Comparison of ENCODE assay signal across 10 cellular contexts in genomic region chr3:191958980-191959671, GRCh38.
DNase-seq lines count a peak whose midpoint lies in the region; ATAC-seq and TF ChIP-seq lines count a peak whose summit lies in the region.
"Had no signal": no experiment of that assay in that cellular context is flagged by ENCODE, and none has a peak within 500 bp of the region (broad histone marks: within the 10 kb centered on the region; RNA-seq: fewer than 3 reads in every experiment).

No MANE protein-coding gene starts in this region.

- no peaks in the 10 kb centered on the region for H3K27me3 Mint-ChIP-seq in endodermal cell (ENCODE audit: insufficient read depth)
- no peaks in the 10 kb centered on the region for H3K27me3 Mint-ChIP-seq in CD8-positive, alpha-beta memory T cell
- H3K27me3 Mint-ChIP-seq in activated naive CD8-positive, alpha-beta T cell treated with anti-CD3 and anti-CD28 coated beads for 36 hours, result no peaks in the 10 kb centered on the region

- H3K9ac ChIP-seq in endodermal cell (ENCODE audit: extremely low read depth, low read length, poor library complexity, severe bottlenecking), result no peak overlapping the region

- peak overlapping the region; percentile 3 for H3K27ac Mint-ChIP-seq in endodermal cell
- H3K27ac Mint-ChIP-seq in CD8-positive, alpha-beta memory T cell, result no peak overlapping the region
- H3K27ac Mint-ChIP-seq in activated naive CD8-positive, alpha-beta T cell treated with anti-CD3 and anti-CD28 coated beads for 36 hours, result no peak overlapping the region
- H3K27ac Mint-ChIP-seq: stimulated activated effector memory CD8-positive, alpha-beta T cell treated with anti-CD3 and anti-CD28 coated beads, Interleukin-12 subunit alpha, Interleukin-12 subunit beta, amount 100 ng/mL, for 72 hours had no signal

- no peak overlapping the region for H3K4me3 Mint-ChIP-seq in endodermal cell
- H3K4me3 Mint-ChIP-seq in CD8-positive, alpha-beta memory T cell, result no peak overlapping the region
- no peak overlapping the region for H3K4me3 Mint-ChIP-seq in activated naive CD8-positive, alpha-beta T cell treated with anti-CD3 and anti-CD28 coated beads for 36 hours
- H3K4me3 Mint-ChIP-seq: stimulated activated effector memory CD8-positive, alpha-beta T cell treated with anti-CD3 and anti-CD28 coated beads, Interleukin-12 subunit alpha, Interleukin-12 subunit beta, amount 100 ng/mL, for 72 hours had no signal

- H3K36me3 Mint-ChIP-seq in endodermal cell (ENCODE audit: low read depth), result peaks cover 2% of the 10 kb centered on the region
- no peaks in the 10 kb centered on the region for H3K36me3 Mint-ChIP-seq in CD8-positive, alpha-beta memory T cell
- no peaks in the 10 kb centered on the region for H3K36me3 Mint-ChIP-seq in activated naive CD8-positive, alpha-beta T cell treated with anti-CD3 and anti-CD28 coated beads for 36 hours
- H3K36me3 Mint-ChIP-seq: stimulated activated effector memory CD8-positive, alpha-beta T cell treated with anti-CD3 and anti-CD28 coated beads, Interleukin-12 subunit alpha, Interleukin-12 subunit beta, amount 100 ng/mL, for 72 hours had no signal

- H3K4me3 ChIP-seq in endodermal cell (ENCODE audit: low read length), result no peak overlapping the region
- no peak overlapping the region for H3K4me3 ChIP-seq in CD8-positive, alpha-beta memory T cell (ENCODE audit: low read length)
- H3K4me3 ChIP-seq: SJCRH30 had no signal

- no peaks in the 10 kb centered on the region for H3K27me3 ChIP-seq in endodermal cell (ENCODE audit: control insufficient read depth, insufficient read depth, low read length, poor library complexity, severe bottlenecking)
- no peaks in the 10 kb centered on the region for H3K27me3 ChIP-seq in CD8-positive, alpha-beta memory T cell (ENCODE audit: insufficient read depth, low read length, poor library complexity, severe bottlenecking)
- H3K27me3 ChIP-seq: SJCRH30 had no signal

- peaks cover 11% of the 10 kb centered on the region for H3K4me1 ChIP-seq in endodermal cell (ENCODE audit: control insufficient read depth, insufficient read depth, low read length)
- no peaks in the 10 kb centered on the region for H3K4me1 ChIP-seq in CD8-positive, alpha-beta memory T cell (ENCODE audit: insufficient read depth, low read length)

- no peak overlapping the region for H3K27ac ChIP-seq in endodermal cell (ENCODE audit: low read depth, low read length)
- H3K27ac ChIP-seq in CD8-positive, alpha-beta memory T cell (ENCODE audit: low read depth, low read length), result no peak overlapping the region
- H3K27ac ChIP-seq: SJCRH30 had no signal

- no peaks in the 10 kb centered on the region for H3K9me3 ChIP-seq in endodermal cell (ENCODE audit: control insufficient read depth, low read length)
- no peaks in the 10 kb centered on the region for H3K9me3 ChIP-seq in CD8-positive, alpha-beta memory T cell (ENCODE audit: low read length)
- H3K9me3 ChIP-seq: SJCRH30 had no signal

- H3K36me3 ChIP-seq in endodermal cell (ENCODE audit: control insufficient read depth, insufficient read depth, low read length), result no peaks in the 10 kb centered on the region
- no peaks in the 10 kb centered on the region for H3K36me3 ChIP-seq in CD8-positive, alpha-beta memory T cell (ENCODE audit: insufficient read depth, low read length)
- H3K36me3 ChIP-seq: SJCRH30 had no signal

- H3K9me3 Mint-ChIP-seq in endodermal cell, result peaks cover 2% of the 10 kb centered on the region
- peaks cover 0 to 10% (median 3%) of the 10 kb centered on the region in 5 donors for H3K9me3 Mint-ChIP-seq in CD8-positive, alpha-beta memory T cell
- no peaks in the 10 kb centered on the region for H3K9me3 Mint-ChIP-seq in activated naive CD8-positive, alpha-beta T cell treated with anti-CD3 and anti-CD28 coated beads for 36 hours

- ATAC-seq in GM18867 (IDR thresholded peaks at IDR 0.05; ENCODE audit: unreplicated experiment) (peak; percentile 65), GM21529 (IDR thresholded peaks at IDR 0.05; ENCODE audit: unreplicated experiment) (peak; percentile 64), HG03159 (IDR thresholded peaks at IDR 0.05; ENCODE audit: unreplicated experiment) (peak; percentile 60)
- ATAC-seq: stimulated activated effector memory CD8-positive, alpha-beta T cell treated with anti-CD3 and anti-CD28 coated beads, Interleukin-12 subunit alpha, Interleukin-12 subunit beta, amount 100 ng/mL, for 72 hours had no signal

- CTCF ChIA-PET in CD8-positive, alpha-beta memory T cell (lab: Charles Lee), result no interaction called here

- H3K4me1 Mint-ChIP-seq in endodermal cell, result peaks cover 48% of the 10 kb centered on the region
- H3K4me1 Mint-ChIP-seq in CD8-positive, alpha-beta memory T cell, result no peaks in the 10 kb centered on the region
- no peaks in the 10 kb centered on the region for H3K4me1 Mint-ChIP-seq in activated naive CD8-positive, alpha-beta T cell treated with anti-CD3 and anti-CD28 coated beads for 36 hours
- H3K4me1 Mint-ChIP-seq: stimulated activated effector memory CD8-positive, alpha-beta T cell treated with anti-CD3 and anti-CD28 coated beads, Interleukin-12 subunit alpha, Interleukin-12 subunit beta, amount 100 ng/mL, for 72 hours had no signal

- POLR2A ChIA-PET in CD8-positive, alpha-beta memory T cell (lab: Charles Lee), result no interaction called here

- WGBS in endodermal cell (ENCODE audit: insufficient coverage in 1 of 2, insufficient read length in 1 of 2), 2 experiments, result 91 to 100% methylated on average over 2 to 3 of the region's 3 CpGs

- TF ChIP-seq CTCF in endodermal cell (conservative IDR thresholded peaks at IDR 0.05), result no peak

- DNase-seq in endodermal cell (no peak), DMS114 treated with DMSO at 0.1 percent for 48 hours (lab: John Stamatoyannopoulos, UW; ENCODE audit: unreplicated experiment) (no peak), HK-2 (ENCODE audit: unreplicated experiment) (no peak)
- no peak for DNase-seq in CD8-positive, alpha-beta memory T cell
- no peak for DNase-seq in activated naive CD8-positive, alpha-beta T cell treated with anti-CD3 and anti-CD28 coated beads for 36 hours
- DNase-seq: SJCRH30 had no signal
